ENCODE assay signal across 20 cellular contexts in genomic region chr18:27712066-27712465, GRCh38.
DNase-seq lines count a peak whose midpoint lies in the region; ATAC-seq and TF ChIP-seq lines count a peak whose summit lies in the region.
"Had no signal": no experiment of that assay in that cellular context is flagged by ENCODE, and none has a peak within 500 bp of the region (broad histone marks: within the 10 kb centered on the region; RNA-seq: fewer than 3 reads in every experiment).

No MANE protein-coding gene starts in this region.

- ATAC-seq in activated CD8-positive, alpha-beta memory T cell treated with anti-CD3 and anti-CD28 coated beads, Interleukin-2, amount 10 ng/mL, durations not matched to agents 7 days and 5 days, result no peak
- ATAC-seq: body of pancreas had no signal

- in situ Hi-C loops in brain microvascular endothelial cell (cut with HindIII; ENCODE audit: low pct_ligation_motif_present, low sequenced_read_pairs), result no loop called here

- no peaks in the 10 kb centered on the region for H3K27me3 ChIP-seq in brain microvascular endothelial cell (replicated peaks)
- H3K27me3 ChIP-seq: body of pancreas had no signal

- no peak overlapping the region for H3K27ac ChIP-seq in brain microvascular endothelial cell
- H3K27ac ChIP-seq: body of pancreas, dorsolateral prefrontal cortex had no signal

- no peaks in the 10 kb centered on the region for H3K36me3 Mint-ChIP-seq in activated CD8-positive, alpha-beta memory T cell treated with anti-CD3 and anti-CD28 coated beads, Interleukin-2, amount 10 ng/mL, durations not matched to agents 7 days and 5 days

- DNase-seq in NCI-H1417 (lab: John Stamatoyannopoulos, UW) (peak; percentile 38 to 81 (median 43)), NCI-H1417 treated with DMSO at 0.1 percent for 48 hours (lab: John Stamatoyannopoulos, UW) (no peak), NCI-H524 (lab: John Stamatoyannopoulos, UW) (peak; percentile 37 to 80), choroid plexus epithelial cell (ENCODE audit: low read depth) (peak; percentile 15), retinal pigment epithelial cell (ENCODE audit: low read depth) (peak; percentile 79), brain microvascular endothelial cell (no peak), HuH-7 (ENCODE audit: low spot score) (no peak)
- no peak for DNase-seq in activated CD8-positive, alpha-beta memory T cell treated with anti-CD3 and anti-CD28 coated beads, Interleukin-2, amount 10 ng/mL, durations not matched to agents 7 days and 5 days
- DNase-seq: 8988T; activated B cell treated with CpG ODN at 0.5 μM for 24 hours; activated naive CD4-positive, alpha-beta T cell; body of pancreas; C1 segment of cervical spinal cord; dorsolateral prefrontal cortex; EL; head of caudate nucleus; kidney; nucleus accumbens; stimulated activated CD4-positive, alpha-beta T cell treated with anti-CD3 and anti-CD28 coated beads, Interleukin-4, amount 100 ng/mL, for 4 hours had no signal

- no peak overlapping the region for H3K4me3 Mint-ChIP-seq in activated CD8-positive, alpha-beta memory T cell treated with anti-CD3 and anti-CD28 coated beads, Interleukin-2, amount 10 ng/mL, durations not matched to agents 7 days and 5 days
- H3K4me3 Mint-ChIP-seq: activated B cell treated with CpG ODN at 0.5 μM for 24 hours; T-helper 1 cell treated with Interleukin-12 subunit alpha and Interleukin-12 subunit beta and Interleukin-4 antibody, amounts not matched to agents 30 μg/mL and 1 μg/mL, for 36 hours had no signal

- CTCF ChIA-PET in activated CD8-positive, alpha-beta memory T cell treated with anti-CD3 and anti-CD28 coated beads, Interleukin-2, amount 10 ng/mL, durations not matched to agents 7 days and 5 days (lab: Charles Lee), result no interaction called here

- peaks cover 11% of the 10 kb centered on the region for H3K9me3 Mint-ChIP-seq in activated CD8-positive, alpha-beta memory T cell treated with anti-CD3 and anti-CD28 coated beads, Interleukin-2, amount 10 ng/mL, durations not matched to agents 7 days and 5 days (ENCODE audit: low read depth)

- no peak overlapping the region for H3K27ac Mint-ChIP-seq in activated CD8-positive, alpha-beta memory T cell treated with anti-CD3 and anti-CD28 coated beads, Interleukin-2, amount 10 ng/mL, durations not matched to agents 7 days and 5 days
- H3K27ac Mint-ChIP-seq: activated B cell treated with CpG ODN at 0.5 μM for 24 hours; T-helper 1 cell treated with Interleukin-12 subunit alpha and Interleukin-12 subunit beta and Interleukin-4 antibody, amounts not matched to agents 30 μg/mL and 1 μg/mL, for 36 hours had no signal

- no peaks in the 10 kb centered on the region for H3K36me3 ChIP-seq in brain microvascular endothelial cell (replicated peaks)

- H3K4me1 Mint-ChIP-seq in activated CD8-positive, alpha-beta memory T cell treated with anti-CD3 and anti-CD28 coated beads, Interleukin-2, amount 10 ng/mL, durations not matched to agents 7 days and 5 days, result no peaks in the 10 kb centered on the region
- H3K4me1 Mint-ChIP-seq: activated B cell treated with CpG ODN at 0.5 μM for 24 hours had no signal

- no peaks in the 10 kb centered on the region for H3K27me3 Mint-ChIP-seq in activated CD8-positive, alpha-beta memory T cell treated with anti-CD3 and anti-CD28 coated beads, Interleukin-2, amount 10 ng/mL, durations not matched to agents 7 days and 5 days
- H3K27me3 Mint-ChIP-seq: activated B cell treated with CpG ODN at 0.5 μM for 24 hours had no signal

- TF ChIP-seq CTCF in choroid plexus epithelial cell (conservative IDR thresholded peaks at IDR 0.05; ENCODE audit: low read depth, low read length) (no peak), retinal pigment epithelial cell (conservative IDR thresholded peaks at IDR 0.05; ENCODE audit: low read depth, low read length) (no peak), brain microvascular endothelial cell (IDR thresholded peaks at IDR 0.05; ENCODE audit: low read depth, low read length, missing control alignments) (no peak)

- no peak overlapping the region for H3K4me3 ChIP-seq in choroid plexus epithelial cell (ENCODE audit: low read depth, low read length)
- no peak overlapping the region for H3K4me3 ChIP-seq in retinal pigment epithelial cell (ENCODE audit: low read length)
- H3K4me3 ChIP-seq in brain microvascular endothelial cell (ENCODE audit: low read depth, low read length), result no peak overlapping the region
- H3K4me3 ChIP-seq: body of pancreas, dorsolateral prefrontal cortex had no signal

Comparison
In these comparisons a context has a peak if more than half of its experiments do, and no peak if none do; other contexts are left out.
1. DNase-seq: peak in NCI-H1417 (3 of 3), NCI-H524 (2 of 2), choroid plexus epithelial cell (single experiment) and retinal pigment epithelial cell (single experiment); none in NCI-H1417 treated with DMSO at 0.1 percent for 48 hours (single experiment), brain microvascular endothelial cell (single experiment), activated CD8-positive, alpha-beta memory T cell treated with anti-CD3 and anti-CD28 coated beads, Interleukin-2, amount 10 ng/mL, durations not matched to agents 7 days and 5 days (single experiment) and HuH-7 (single experiment).